Comparison of ENCODE assay signal across 12 cellular contexts in the genomic region with DNA sequence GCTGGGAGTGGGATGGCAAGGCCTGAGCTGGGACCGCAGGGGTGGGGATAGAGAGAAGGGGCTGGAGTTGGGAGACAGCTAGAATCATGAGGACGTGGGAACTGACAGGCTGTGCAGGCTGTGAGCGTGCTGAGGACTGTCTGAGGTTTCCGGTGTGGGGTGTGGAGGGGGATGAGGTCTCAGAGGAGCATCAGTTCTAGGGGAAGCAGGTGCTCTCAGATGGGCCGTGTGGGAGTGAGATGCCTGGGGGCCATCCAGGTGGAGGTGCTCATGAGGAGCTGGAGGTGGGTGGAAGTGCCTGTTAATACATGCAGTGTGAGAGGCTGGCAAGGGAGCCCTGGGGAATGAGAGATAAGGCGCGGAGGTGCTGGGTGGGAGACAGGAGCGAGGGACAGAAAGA. TPM values are rescaled to one million over a fixed set of nuclear protein-coding genes. Genes with fewer than 3 reads are reported as not detected.
DNase-seq lines count a peak whose midpoint lies in the region; ATAC-seq lines count a peak whose summit lies in the region.
"Had no signal": no experiment of that assay in that cellular context is flagged by ENCODE, and none has a peak within 500 bp of the region (broad histone marks: within the 10 kb centered on the region; RNA-seq: fewer than 3 reads in every experiment).

No MANE protein-coding gene starts in this region.

- H3K27me3 Mint-ChIP-seq in activated CD4-positive, alpha-beta T cell treated with anti-CD3 and anti-CD28 coated beads for 36 hours = no peaks in the 10 kb centered on the region
- H3K27me3 Mint-ChIP-seq in activated naive CD8-positive, alpha-beta T cell treated with anti-CD3 and anti-CD28 coated beads for 36 hours = no peaks in the 10 kb centered on the region

- H3K4me1 Mint-ChIP-seq in activated CD4-positive, alpha-beta T cell treated with anti-CD3 and anti-CD28 coated beads for 36 hours = peaks cover 29% of the 10 kb centered on the region
- H3K4me1 Mint-ChIP-seq in activated naive CD8-positive, alpha-beta T cell treated with anti-CD3 and anti-CD28 coated beads for 36 hours = peaks cover 30% of the 10 kb centered on the region

- no peaks in the 10 kb centered on the region for H3K9me3 Mint-ChIP-seq in activated CD4-positive, alpha-beta T cell treated with anti-CD3 and anti-CD28 coated beads for 36 hours (ENCODE audit: low read depth)
- no peaks in the 10 kb centered on the region for H3K9me3 Mint-ChIP-seq in activated naive CD8-positive, alpha-beta T cell treated with anti-CD3 and anti-CD28 coated beads for 36 hours

- peak; percentile 59 for ATAC-seq in activated CD4-positive, alpha-beta T cell treated with anti-CD3 and anti-CD28 coated beads for 36 hours
- ATAC-seq: pancreas had no signal

- H3K36me3 Mint-ChIP-seq in activated CD4-positive, alpha-beta T cell treated with anti-CD3 and anti-CD28 coated beads for 36 hours (ENCODE audit: low read depth) = no peaks in the 10 kb centered on the region
- no peaks in the 10 kb centered on the region for H3K36me3 Mint-ChIP-seq in activated naive CD8-positive, alpha-beta T cell treated with anti-CD3 and anti-CD28 coated beads for 36 hours

- DNase-seq in activated CD4-positive, alpha-beta T cell treated with anti-CD3 and anti-CD28 coated beads for 36 hours = peak; percentile 65
- DNase-seq in activated CD4-positive, alpha-beta T cell treated with anti-CD3 and anti-CD28 coated beads for 1 hour = no peak
- DNase-seq in activated CD4-positive, alpha-beta T cell treated with anti-CD3 and anti-CD28 coated beads for 48 hours = peak; percentile 44
- peak; percentile 52 for DNase-seq in activated naive CD8-positive, alpha-beta T cell treated with anti-CD3 and anti-CD28 coated beads for 36 hours
- DNase-seq in stimulated activated naive CD4-positive, alpha-beta T cell treated with Interleukin-2 at 50 U/mL for 16 hours (lab: John Stamatoyannopoulos, UW) = peak; percentile 19
- no peak for DNase-seq in NOMO-1 treated with DMSO at 0.1 percent for 48 hours (lab: John Stamatoyannopoulos, UW; ENCODE audit: unreplicated experiment)
- no peak for DNase-seq in NCI-H446 treated with DMSO at 0.1 percent for 48 hours (lab: John Stamatoyannopoulos, UW)
- DNase-seq in kidney tubule cell (ENCODE audit: low spot score) = no peak
- DNase-seq: NCI-H1092 treated with DMSO at 0.1 percent for 48 hours, NCI-H69, pancreas, SIG-M5 had no signal

- peak overlapping the region; percentile 81 for H3K27ac Mint-ChIP-seq in activated CD4-positive, alpha-beta T cell treated with anti-CD3 and anti-CD28 coated beads for 36 hours
- peak overlapping the region; percentile 64 for H3K27ac Mint-ChIP-seq in activated naive CD8-positive, alpha-beta T cell treated with anti-CD3 and anti-CD28 coated beads for 36 hours

- H3K4me3 Mint-ChIP-seq in activated CD4-positive, alpha-beta T cell treated with anti-CD3 and anti-CD28 coated beads for 36 hours = no peak overlapping the region
- peak overlapping the region; percentile 59 for H3K4me3 Mint-ChIP-seq in activated naive CD8-positive, alpha-beta T cell treated with anti-CD3 and anti-CD28 coated beads for 36 hours

- CTCF ChIA-PET in activated CD4-positive, alpha-beta T cell treated with anti-CD3 and anti-CD28 coated beads for 36 hours (lab: Charles Lee) = interaction anchor here (0.5 to 3.1 kb wide), 4 partner anchors 13 to 913 kb away, joined by 3 to 24 read pairs (median 4); no protein-coding TSS in a partner anchor

- POLR2A ChIA-PET in activated CD4-positive, alpha-beta T cell treated with anti-CD3 and anti-CD28 coated beads for 36 hours (lab: Charles Lee) = interaction anchor here (0.6 kb wide), 1 partner anchor 901 kb away, joined by 5 read pairs; no protein-coding TSS in a partner anchor

- intact Hi-C loops in activated CD4-positive, alpha-beta T cell treated with anti-CD3 and anti-CD28 coated beads for 36 hours (cut with DNase I, micrococcal nuclease) = no loop called here

RNA-seq across cellular contexts. Expression of a gene that starts 27.2 kb away (rescaled TPM):
- 10 to 100 TPM; 21.0 to 25.2 TPM for total RNA-seq in activated CD4-positive, alpha-beta T cell treated with anti-CD3 and anti-CD28 coated beads for 36 hours
- 10 to 100 TPM; 23.8 to 24.6 TPM for total RNA-seq in activated naive CD8-positive, alpha-beta T cell treated with anti-CD3 and anti-CD28 coated beads for 36 hours

RNA-seq across cellular contexts. Expression of a gene that starts 50.1 kb away (rescaled TPM):
- 10 to 100 TPM; 20.9 to 41.1 TPM for total RNA-seq in activated CD4-positive, alpha-beta T cell treated with anti-CD3 and anti-CD28 coated beads for 36 hours
- 10 to 100 TPM; 24.9 to 29.8 TPM for total RNA-seq in activated naive CD8-positive, alpha-beta T cell treated with anti-CD3 and anti-CD28 coated beads for 36 hours

RNA-seq across cellular contexts. Expression of a gene that starts 55.0 kb away (rescaled TPM):
- 10 to 100 TPM; 69.7 to 77.5 TPM for total RNA-seq in activated CD4-positive, alpha-beta T cell treated with anti-CD3 and anti-CD28 coated beads for 36 hours
- total RNA-seq in activated naive CD8-positive, alpha-beta T cell treated with anti-CD3 and anti-CD28 coated beads for 36 hours = 10 to 100 TPM; 32.0 to 38.7 TPM

Comparison
In these comparisons a context has a peak if more than half of its experiments do, and no peak if none do; other contexts are left out.
1. DNase-seq: peak in activated CD4-positive, alpha-beta T cell treated with anti-CD3 and anti-CD28 coated beads for 36 hours (single experiment), activated CD4-positive, alpha-beta T cell treated with anti-CD3 and anti-CD28 coated beads for 48 hours (single experiment), activated naive CD8-positive, alpha-beta T cell treated with anti-CD3 and anti-CD28 coated beads for 36 hours (single experiment) and stimulated activated naive CD4-positive, alpha-beta T cell treated with Interleukin-2 at 50 U/mL for 16 hours (single experiment); none in activated CD4-positive, alpha-beta T cell treated with anti-CD3 and anti-CD28 coated beads for 1 hour (single experiment), NOMO-1 treated with DMSO at 0.1 percent for 48 hours (single experiment), NCI-H446 treated with DMSO at 0.1 percent for 48 hours (single experiment) and kidney tubule cell (single experiment).